Comparison of ENCODE assay signal across 11 cellular contexts in the genomic region with DNA sequence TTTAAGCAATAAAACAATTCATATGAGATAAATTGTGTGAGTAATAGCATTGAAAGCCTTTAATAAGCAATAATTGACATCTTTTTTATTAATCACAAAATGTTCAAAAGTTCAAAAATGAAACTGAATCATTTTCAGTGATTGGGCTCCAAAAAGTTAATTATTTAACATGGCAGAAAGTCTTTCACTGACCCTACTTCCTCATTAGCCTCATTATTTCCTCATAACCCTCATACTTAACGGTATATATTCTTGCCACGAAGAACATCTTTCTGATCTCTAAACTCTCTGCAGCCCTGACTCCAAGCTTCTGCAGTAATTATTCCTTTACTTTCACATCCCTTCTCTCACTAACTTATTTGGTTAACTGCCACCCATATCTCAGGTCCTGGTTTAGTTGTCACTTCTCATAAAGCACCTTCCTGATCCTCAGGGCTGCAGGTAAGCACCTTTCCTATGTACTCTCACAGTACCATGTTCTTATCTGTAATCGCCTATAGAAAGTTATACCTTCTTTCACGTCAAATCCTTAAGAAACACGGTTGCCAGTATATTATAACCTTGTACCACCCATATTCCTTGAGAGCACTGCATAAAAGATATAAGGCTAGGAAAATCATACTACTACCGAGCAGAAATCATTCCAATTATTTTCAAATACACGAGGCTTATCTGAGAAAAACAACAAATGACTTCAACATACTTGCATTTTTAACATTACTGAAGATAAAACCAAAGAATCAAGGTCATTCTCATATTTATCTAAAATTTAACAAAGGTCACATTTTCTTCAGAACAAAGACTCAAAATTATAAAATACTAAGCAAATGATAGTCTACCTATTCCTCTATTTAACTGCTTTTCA.
DNase-seq lines count a peak whose midpoint lies in the region; ATAC-seq and TF ChIP-seq lines count a peak whose summit lies in the region.
"Had no signal": no experiment of that assay in that cellular context is flagged by ENCODE, and none has a peak within 500 bp of the region (broad histone marks: within the 10 kb centered on the region; RNA-seq: fewer than 3 reads in every experiment).

No MANE protein-coding gene starts in this region.

- peak; percentile 71 for ATAC-seq in GM19438 (IDR thresholded peaks at IDR 0.05; ENCODE audit: low read depth, unreplicated experiment)
- ATAC-seq in HG03064 (IDR thresholded peaks at IDR 0.05; ENCODE audit: low read depth, unreplicated experiment), result peak; percentile 60
- ATAC-seq in stimulated activated memory B cell treated with anti-CD40 and anti-IgM and Interleukin-4, amounts not matched to agents 10 μg/mL and 1 μg/mL and 100 μg/mL, for 72 hours, result no peak
- ATAC-seq in activated T-cell treated with anti-CD3 and anti-CD28 coated beads, Interleukin-2, amount 50 U/mL, for 4 hours, result no peak

- peak overlapping the region; percentile 8 for H3K4me3 Mint-ChIP-seq in stimulated activated memory B cell treated with anti-CD40 and anti-IgM and Interleukin-4, amounts not matched to agents 10 μg/mL and 1 μg/mL and 100 μg/mL, for 72 hours
- no peak overlapping the region for H3K4me3 Mint-ChIP-seq in MCF 10A (ENCODE audit: unreplicated experiment)
- no peak overlapping the region for H3K4me3 Mint-ChIP-seq in activated T-cell treated with anti-CD3 and anti-CD28 coated beads, Interleukin-2, amount 50 U/mL, for 4 hours

- TF ChIP-seq CTCF in MCF 10A (IDR thresholded peaks at IDR 0.05; ENCODE audit: unreplicated experiment), result no peak

- no TSS peak for BruUV-seq in MCF 10A (replicated peaks; lab: Mats Ljungman, UMichigan)

- peaks cover 71% of the 10 kb centered on the region for H3K4me1 Mint-ChIP-seq in stimulated activated memory B cell treated with anti-CD40 and anti-IgM and Interleukin-4, amounts not matched to agents 10 μg/mL and 1 μg/mL and 100 μg/mL, for 72 hours
- peaks cover 22% of the 10 kb centered on the region for H3K4me1 Mint-ChIP-seq in MCF 10A (ENCODE audit: insufficient read depth, unreplicated experiment)
- H3K4me1 Mint-ChIP-seq in activated T-cell treated with anti-CD3 and anti-CD28 coated beads, Interleukin-2, amount 50 U/mL, for 4 hours (ENCODE audit: low read depth), result peaks cover 34% of the 10 kb centered on the region

- no peaks in the 10 kb centered on the region for H3K27me3 Mint-ChIP-seq in stimulated activated memory B cell treated with anti-CD40 and anti-IgM and Interleukin-4, amounts not matched to agents 10 μg/mL and 1 μg/mL and 100 μg/mL, for 72 hours
- no peaks in the 10 kb centered on the region for H3K27me3 Mint-ChIP-seq in MCF 10A (ENCODE audit: insufficient read depth, unreplicated experiment)
- no peaks in the 10 kb centered on the region for H3K27me3 Mint-ChIP-seq in activated T-cell treated with anti-CD3 and anti-CD28 coated beads, Interleukin-2, amount 50 U/mL, for 4 hours (ENCODE audit: low read depth)

- H3K27ac Mint-ChIP-seq in stimulated activated memory B cell treated with anti-CD40 and anti-IgM and Interleukin-4, amounts not matched to agents 10 μg/mL and 1 μg/mL and 100 μg/mL, for 72 hours, result no peak overlapping the region
- H3K27ac Mint-ChIP-seq in MCF 10A (ENCODE audit: low read depth, unreplicated experiment), result no peak overlapping the region

- intact Hi-C loops in MCF 10A (cut with micrococcal nuclease), result no loop called here

- POLR2A ChIA-PET in MCF 10A (lab: Yijun Ruan, JAX), result interaction anchor here (1.0 to 1.4 kb wide), 3 partner anchors 9 to 72 kb away, joined by 3 to 6 read pairs (median 4); a partner anchor contains a TSS

- H3K36me3 Mint-ChIP-seq in stimulated activated memory B cell treated with anti-CD40 and anti-IgM and Interleukin-4, amounts not matched to agents 10 μg/mL and 1 μg/mL and 100 μg/mL, for 72 hours, result peaks cover 16% of the 10 kb centered on the region
- H3K36me3 Mint-ChIP-seq in MCF 10A (ENCODE audit: insufficient read depth, unreplicated experiment), result no peaks in the 10 kb centered on the region
- peaks cover 2% of the 10 kb centered on the region for H3K36me3 Mint-ChIP-seq in activated T-cell treated with anti-CD3 and anti-CD28 coated beads, Interleukin-2, amount 50 U/mL, for 4 hours (ENCODE audit: insufficient read depth)

- CTCF ChIA-PET in MCF 10A (lab: Yijun Ruan, JAX), result interaction anchor here (1.1 kb wide), 1 partner anchor 13 kb away, joined by 3 read pairs; no protein-coding TSS in a partner anchor

- H3K9me3 Mint-ChIP-seq in stimulated activated memory B cell treated with anti-CD40 and anti-IgM and Interleukin-4, amounts not matched to agents 10 μg/mL and 1 μg/mL and 100 μg/mL, for 72 hours, result no peaks in the 10 kb centered on the region
- H3K9me3 Mint-ChIP-seq in MCF 10A (ENCODE audit: unreplicated experiment), result no peaks in the 10 kb centered on the region
- H3K9me3 Mint-ChIP-seq in activated T-cell treated with anti-CD3 and anti-CD28 coated beads, Interleukin-2, amount 50 U/mL, for 4 hours, result no peaks in the 10 kb centered on the region

- DNase-seq in SKM-1 treated with dmso at 0.1 percent for 144 hours (lab: John Stamatoyannopoulos, UW; ENCODE audit: unreplicated experiment), result peak; percentile 55
- DNase-seq in SW480 (ENCODE audit: low spot score), result no peak
- DNase-seq in MCF 10A (ENCODE audit: unreplicated experiment), result no peak
- no peak for DNase-seq in activated T-cell treated with anti-CD3 and anti-CD28 coated beads, Interleukin-2, amount 50 U/mL, for 4 hours
- DNase-seq: activated T-cell treated with anti-CD3 and anti-CD28 coated beads, Interleukin-2, amount 50 U/mL, for 48 hours; brain microvascular endothelial cell; posterior cingulate gyrus; stimulated activated naive CD4-positive, alpha-beta T cell treated with Interleukin-2 at 50 U/mL for 16 hours had no signal

Comparison
In these comparisons a context has a peak if more than half of its experiments do, and no peak if none do; other contexts are left out.
1. ATAC-seq: peak in GM19438 (single experiment) and HG03064 (single experiment); none in stimulated activated memory B cell treated with anti-CD40 and anti-IgM and Interleukin-4, amounts not matched to agents 10 μg/mL and 1 μg/mL and 100 μg/mL, for 72 hours (single experiment) and activated T-cell treated with anti-CD3 and anti-CD28 coated beads, Interleukin-2, amount 50 U/mL, for 4 hours (0 of 2).